ENCODE assay signal across 14 cellular contexts in the genomic region with DNA sequence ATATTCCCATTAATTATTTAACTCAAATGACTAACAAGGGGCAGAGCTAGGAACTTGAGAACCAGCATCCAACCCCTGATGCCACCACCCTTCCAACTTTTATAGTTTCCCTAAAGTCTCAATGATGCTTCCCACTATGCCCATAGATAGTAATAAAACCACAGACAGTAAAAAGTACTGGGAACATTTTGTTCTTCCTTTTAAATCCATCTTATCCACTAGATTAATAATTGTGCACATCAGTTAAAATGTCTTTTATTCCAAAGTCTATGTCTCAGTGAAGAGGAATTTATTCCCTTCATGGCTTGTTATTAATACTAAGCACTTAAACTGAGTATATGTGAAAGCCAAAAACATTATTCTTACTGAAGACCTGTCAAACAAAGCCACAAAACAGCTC. TPM values are rescaled to one million over a fixed set of nuclear protein-coding genes. Genes with fewer than 3 reads are reported as not detected.
DNase-seq lines count a peak whose midpoint lies in the region; ATAC-seq, FAIRE-seq and TF ChIP-seq lines count a peak whose summit lies in the region.
"Had no signal": no experiment of that assay in that cellular context is flagged by ENCODE, and none has a peak within 500 bp of the region (broad histone marks: within the 10 kb centered on the region; RNA-seq: fewer than 3 reads in every experiment).

No MANE protein-coding gene starts in this region.

- H3K4me1 ChIP-seq in astrocyte (ENCODE audit: insufficient read depth, low read length) = no peaks in the 10 kb centered on the region
- H3K4me1 ChIP-seq in mucosa of descending colon (ENCODE audit: low read depth) = no peaks in the 10 kb centered on the region
- H3K4me1 ChIP-seq: Peyer's patch had no signal

- H3K4me3 Mint-ChIP-seq in IgD-negative memory B cell = no peak overlapping the region
- H3K4me3 Mint-ChIP-seq in astrocyte (ENCODE audit: unreplicated experiment) = no peak overlapping the region
- H3K4me3 Mint-ChIP-seq in stimulated activated memory B cell treated with anti-CD40 and anti-IgM and Interleukin-4, amounts not matched to agents 10 μg/mL and 1 μg/mL and 100 μg/mL, for 72 hours = no peak overlapping the region
- no peak overlapping the region for H3K4me3 Mint-ChIP-seq in naive thymus-derived CD8-positive, alpha-beta T cell
- H3K4me3 Mint-ChIP-seq: CD8-positive, alpha-beta memory T cell had no signal

- H3K4me3 ChIP-seq in astrocyte (ENCODE audit: insufficient read depth, low read depth, low read length) (no peak overlapping the region), mucosa of descending colon (no peak overlapping the region)
- H3K4me3 ChIP-seq: Peyer's patch had no signal

- H3K27me3 ChIP-seq in astrocyte (ENCODE audit: insufficient read depth, low read length) = no peaks in the 10 kb centered on the region
- H3K27me3 ChIP-seq: Peyer's patch had no signal

- POLR2A ChIA-PET in naive thymus-derived CD8-positive, alpha-beta T cell (lab: Charles Lee) = no interaction called here

- H3K4me1 Mint-ChIP-seq in IgD-negative memory B cell (no peaks in the 10 kb centered on the region), astrocyte (ENCODE audit: low read depth, unreplicated experiment) (peaks cover 3% of the 10 kb centered on the region)
- H3K4me1 Mint-ChIP-seq in stimulated activated memory B cell treated with anti-CD40 and anti-IgM and Interleukin-4, amounts not matched to agents 10 μg/mL and 1 μg/mL and 100 μg/mL, for 72 hours = no peaks in the 10 kb centered on the region
- H3K4me1 Mint-ChIP-seq in naive thymus-derived CD8-positive, alpha-beta T cell = peaks cover 0 to 2% (median 0%) of the 10 kb centered on the region in 4 donors
- H3K4me1 Mint-ChIP-seq: CD8-positive, alpha-beta memory T cell had no signal

- peaks cover 3% of the 10 kb centered on the region for H4K20me1 ChIP-seq in astrocyte (ENCODE audit: insufficient read depth, low read length)

- H3K27me3 Mint-ChIP-seq in IgD-negative memory B cell (no peaks in the 10 kb centered on the region), astrocyte (ENCODE audit: low read depth, unreplicated experiment) (no peaks in the 10 kb centered on the region)
- H3K27me3 Mint-ChIP-seq in stimulated activated memory B cell treated with anti-CD40 and anti-IgM and Interleukin-4, amounts not matched to agents 10 μg/mL and 1 μg/mL and 100 μg/mL, for 72 hours = no peaks in the 10 kb centered on the region
- H3K27me3 Mint-ChIP-seq in naive thymus-derived CD8-positive, alpha-beta T cell = no peaks in the 10 kb centered on the region
- H3K27me3 Mint-ChIP-seq: CD8-positive, alpha-beta memory T cell had no signal

- no peak overlapping the region for H3K4me2 ChIP-seq in astrocyte (ENCODE audit: low read length)

- H2AFZ ChIP-seq in astrocyte (ENCODE audit: low read depth, low read length) = no peak overlapping the region

- no peak overlapping the region for H3K27ac ChIP-seq in astrocyte (ENCODE audit: low read depth, low read length)
- H3K27ac ChIP-seq: Peyer's patch had no signal

- DNase-seq in astrocyte (ENCODE audit: low read depth) = peak; percentile 22
- no peak for DNase-seq in mucosa of descending colon
- DNase-seq in naive thymus-derived CD8-positive, alpha-beta T cell = no peak
- DNase-seq: CD8-positive, alpha-beta memory T cell; H7; NCI-H1417 treated with DMSO at 0.1 percent for 48 hours; NCI-H2029; NCI-H524; Peyer's patch; SHP77 had no signal

- H3K79me2 ChIP-seq in astrocyte (ENCODE audit: insufficient read depth, low read length) = no peaks in the 10 kb centered on the region

- intact Hi-C loops in mucosa of descending colon (cut with DNase I, micrococcal nuclease) = no loop called here

- H3K9me3 ChIP-seq in astrocyte (ENCODE audit: insufficient read depth, low read depth, low read length) = no peaks in the 10 kb centered on the region
- no peaks in the 10 kb centered on the region for H3K9me3 ChIP-seq in mucosa of descending colon
- H3K9me3 ChIP-seq: Peyer's patch had no signal

- H3K9ac ChIP-seq in astrocyte (ENCODE audit: low read length) = no peak overlapping the region

- H3K9me3 Mint-ChIP-seq in IgD-negative memory B cell = peaks cover 0 to 4% (median 0%) of the 10 kb centered on the region in 3 donors
- no peaks in the 10 kb centered on the region for H3K9me3 Mint-ChIP-seq in astrocyte (ENCODE audit: unreplicated experiment)
- H3K9me3 Mint-ChIP-seq in stimulated activated memory B cell treated with anti-CD40 and anti-IgM and Interleukin-4, amounts not matched to agents 10 μg/mL and 1 μg/mL and 100 μg/mL, for 72 hours = no peaks in the 10 kb centered on the region
- H3K9me3 Mint-ChIP-seq in naive thymus-derived CD8-positive, alpha-beta T cell = no peaks in the 10 kb centered on the region
- H3K9me3 Mint-ChIP-seq: CD8-positive, alpha-beta memory T cell had no signal

- H3K36me3 ChIP-seq in astrocyte (ENCODE audit: insufficient read depth, low read length) (peaks cover 20% of the 10 kb centered on the region), mucosa of descending colon (ENCODE audit: low read depth) (no peaks in the 10 kb centered on the region)

- ATAC-seq in mucosa of descending colon = peak; percentile 12
- no peak for ATAC-seq in stimulated activated memory B cell treated with anti-CD40 and anti-IgM and Interleukin-4, amounts not matched to agents 10 μg/mL and 1 μg/mL and 100 μg/mL, for 72 hours
- no peak for ATAC-seq in HG03439 (IDR thresholded peaks at IDR 0.05; ENCODE audit: unreplicated experiment)
- no peak for ATAC-seq in esophagus mucosa
- ATAC-seq in naive thymus-derived CD8-positive, alpha-beta T cell = no peak

- H3K27ac Mint-ChIP-seq in IgD-negative memory B cell (peak overlapping the region; percentile 2 to 25 (median 23)), astrocyte (ENCODE audit: unreplicated experiment) (no peak overlapping the region)
- peak overlapping the region; percentile 24 for H3K27ac Mint-ChIP-seq in stimulated activated memory B cell treated with anti-CD40 and anti-IgM and Interleukin-4, amounts not matched to agents 10 μg/mL and 1 μg/mL and 100 μg/mL, for 72 hours
- H3K27ac Mint-ChIP-seq in naive thymus-derived CD8-positive, alpha-beta T cell = peak overlapping the region in 5 of 10 donors; percentile 10 to 26 (median 19)

- TF ChIP-seq CTCF in astrocyte (IDR thresholded peaks at IDR 0.05; ENCODE audit: insufficient read depth, low read depth, low read length) (no peak), mucosa of descending colon (IDR thresholded peaks at IDR 0.05) (no peak)

- peaks cover 13% of the 10 kb centered on the region for H3K36me3 Mint-ChIP-seq in IgD-negative memory B cell
- peaks cover 4% of the 10 kb centered on the region for H3K36me3 Mint-ChIP-seq in astrocyte (ENCODE audit: low read depth, unreplicated experiment)
- peaks cover 65% of the 10 kb centered on the region for H3K36me3 Mint-ChIP-seq in stimulated activated memory B cell treated with anti-CD40 and anti-IgM and Interleukin-4, amounts not matched to agents 10 μg/mL and 1 μg/mL and 100 μg/mL, for 72 hours
- H3K36me3 Mint-ChIP-seq in naive thymus-derived CD8-positive, alpha-beta T cell = peaks cover 5 to 77% (median 23%) of the 10 kb centered on the region in 3 donors

- no peak for FAIRE-seq in astrocyte (lab: Jason Lieb, UNC)

RNA-seq across cellular contexts. Expression of gene SINHCAF, which starts 45.8 kb away (rescaled TPM):
- 126 TPM for polyA plus RNA-seq in IgD-negative memory B cell
- total RNA-seq in astrocyte = 91.0 and 115 TPM in 2 replicates
- total RNA-seq in mucosa of descending colon = 10 to 100 TPM; 46.8 to 79.2 (median 71.9) TPM
- total RNA-seq in esophagus mucosa = 46.6 TPM
- 10 to 100 TPM; 81.9 to 87.7 TPM for total RNA-seq in naive thymus-derived CD8-positive, alpha-beta T cell
- 10 to 100 TPM; 51.3 to 69.9 (median 63.0) TPM for polyA plus RNA-seq in naive thymus-derived CD8-positive, alpha-beta T cell
